Comparison of ENCODE assay signal across 14 cellular contexts in the genomic region with DNA sequence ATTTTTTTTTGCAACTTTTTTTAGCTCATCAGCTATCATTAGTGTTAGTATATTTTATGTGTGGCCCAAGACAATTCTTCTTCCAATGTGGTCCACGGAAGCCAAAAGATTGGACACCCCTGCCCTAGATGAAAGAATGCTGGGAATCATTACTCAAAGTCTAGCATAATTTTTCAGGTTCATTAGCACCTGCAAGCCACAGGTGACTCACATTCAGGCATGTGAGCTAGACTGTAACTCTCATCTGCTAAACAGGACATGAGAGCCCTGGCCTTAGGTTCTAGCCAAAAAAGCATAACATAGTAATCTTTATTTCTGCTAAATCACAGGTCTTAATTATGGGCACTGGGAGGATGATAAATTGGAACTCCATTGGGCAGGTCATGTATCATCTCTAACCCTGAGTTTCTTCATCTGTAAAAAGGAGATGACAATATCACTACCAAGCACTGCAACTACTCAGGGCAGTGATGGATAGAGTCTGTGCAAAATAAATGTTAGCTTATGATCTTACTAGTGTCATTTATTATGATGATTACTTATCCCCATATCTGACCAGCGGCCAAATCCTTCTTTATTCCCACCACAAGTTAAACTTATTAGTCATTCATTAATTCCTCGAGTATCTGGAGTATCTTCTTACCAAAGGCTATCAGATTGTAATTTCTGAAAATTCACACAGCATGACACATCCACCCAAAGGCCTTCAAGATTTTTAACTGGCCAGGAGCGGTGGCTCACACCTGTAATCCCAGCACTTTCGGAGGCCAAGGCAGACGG.
"Had no signal": no experiment of that assay in that cellular context is flagged by ENCODE, and none has a peak within 500 bp of the region (broad histone marks: within the 10 kb centered on the region; RNA-seq: fewer than 3 reads in every experiment).

No MANE protein-coding gene starts in this region.

- H3K9me3 ChIP-seq: esophagus muscularis mucosa, lower lobe of right lung, pancreas had no signal

- DNase-seq: activated B cell treated with CpG ODN at 0.5 μM for 24 hours; activated CD4-positive, alpha-beta T cell treated with anti-CD3 and anti-CD28 coated beads for 48 hours; activated CD8-positive, alpha-beta T cell treated with anti-CD3 and anti-CD28 coated beads for 36 hours; activated naive CD4-positive, alpha-beta T cell treated with Interleukin-2 at 50 U/mL for 16 hours; activated T-cell treated with anti-CD3 and anti-CD28 coated beads, Interleukin-2, amount 50 U/mL, for 24 hours; anterior cingulate cortex; cerebellar nuclear complex; effector CD4-positive, alpha-beta T cell; lower lobe of right lung; naive thymus-derived CD8-positive, alpha-beta T cell; pancreas; stimulated activated naive B cell treated with anti-CD40 and anti-IgM and Interleukin-4, amounts not matched to agents 10 μg/mL and 1 μg/mL and 100 μg/mL, for 72 hours had no signal

- H3K4me3 ChIP-seq: esophagus muscularis mucosa, lower lobe of right lung, pancreas had no signal

- H3K27me3 ChIP-seq: esophagus muscularis mucosa, pancreas had no signal

- H3K36me3 ChIP-seq: lower lobe of right lung had no signal

- H3K4me1 ChIP-seq: lower lobe of right lung had no signal

- ATAC-seq: activated CD8-positive, alpha-beta T cell treated with anti-CD3 and anti-CD28 coated beads for 36 hours; lower lobe of right lung; naive thymus-derived CD8-positive, alpha-beta T cell; sciatic nerve; stimulated activated naive B cell treated with anti-CD40 and anti-IgM and Interleukin-4, amounts not matched to agents 10 μg/mL and 1 μg/mL and 100 μg/mL, for 72 hours had no signal

- H3K27ac ChIP-seq: esophagus muscularis mucosa, lower lobe of right lung, pancreas had no signal
